In the genomic region with DNA sequence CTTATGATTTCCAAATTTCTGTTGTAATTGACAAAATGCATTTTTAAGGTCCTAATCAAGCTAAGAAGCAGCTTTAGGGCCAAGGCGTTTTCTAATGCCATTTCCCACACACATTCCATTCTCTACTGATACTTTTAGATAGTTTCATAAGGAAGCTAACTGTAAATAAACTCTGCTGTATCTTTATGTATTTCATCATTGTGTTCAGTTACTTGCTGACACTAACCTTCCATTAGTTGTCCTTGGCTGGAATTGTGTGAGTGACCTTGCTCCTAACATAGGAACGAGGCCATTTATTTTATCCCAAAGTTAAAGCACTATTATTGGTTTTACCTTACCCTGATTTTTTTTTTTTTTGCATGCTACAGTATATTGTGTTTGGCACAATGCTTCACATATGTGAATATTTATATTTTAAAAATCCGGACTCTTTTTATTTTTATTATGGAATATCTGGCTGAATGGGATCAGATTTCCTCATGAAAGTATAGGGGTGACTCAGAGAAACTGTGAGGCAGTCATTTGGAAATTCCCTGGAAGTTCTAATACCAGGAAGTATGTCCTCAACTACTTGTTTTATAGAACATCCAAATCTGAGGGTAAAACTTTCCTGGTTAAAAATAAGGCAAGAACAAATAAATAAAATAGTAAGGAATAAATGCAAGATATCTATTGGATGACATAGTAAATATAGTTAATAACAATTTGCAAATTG, we compare ENCODE assay signal across 16 cellular contexts.
A peak's percentile ranks its signal among the peaks of the same experiment; 100 is the strongest.
DNase-seq lines count a peak whose midpoint lies in the region; ATAC-seq, FAIRE-seq and TF ChIP-seq lines count a peak whose summit lies in the region.
"Had no signal": no experiment of that assay in that cellular context is flagged by ENCODE, and none has a peak within 500 bp of the region (broad histone marks: within the 10 kb centered on the region; RNA-seq: fewer than 3 reads in every experiment).

No MANE protein-coding gene starts in this region.

- ATAC-seq in A549 = peak in 1 of 2 experiments; percentile 48; a peak in 1 of 6 replicates
- peak; percentile 79 for ATAC-seq in IMR-90 (ENCODE audit: low read depth)
- ATAC-seq in CD8-positive, alpha-beta T cell = no peak
- ATAC-seq: esophagus mucosa, mucosa of descending colon had no signal

- POLR2A ChIA-PET in A549 (lab: Yijun Ruan, JAX) = no interaction called here
- POLR2A ChIA-PET in IMR-90 (lab: Charles Lee; ENCODE audit: unreplicated experiment) = no interaction called here
- POLR2A ChIA-PET in CD8-positive, alpha-beta T cell (lab: Charles Lee) = no interaction called here

- H3K4me1 ChIP-seq in A549 = peaks cover 8% of the 10 kb centered on the region; the same call in 1 of the 3 replicates
- no peaks in the 10 kb centered on the region for H3K4me1 ChIP-seq in IMR-90 (ENCODE audit: control insufficient read depth, insufficient read depth, low read length)
- H3K4me1 ChIP-seq in CD8-positive, alpha-beta T cell (ENCODE audit: insufficient read depth, low read length) = no peaks in the 10 kb centered on the region
- H3K4me1 ChIP-seq: parathyroid adenoma, suprapubic skin had no signal

- BruUV-seq in IMR-90 (replicated peaks; lab: Mats Ljungman, UMichigan) = no TSS peak

- peak; percentile 15 to 21 for DNase-seq in A549 (ENCODE audit: low read depth in 1 of 2, low spot score in 1 of 2)
- peak; percentile 81 for DNase-seq in IMR-90
- peak; percentile 39 to 66 for DNase-seq in cardiac fibroblast (ENCODE audit: low read depth in 2 of 2)
- peak; percentile 75 for DNase-seq in iris pigment epithelial cell (ENCODE audit: low read depth)
- DNase-seq in type B pancreatic cell (ENCODE audit: extremely low spot score, unreplicated experiment) = no peak
- no peak for DNase-seq in NCI-H187 (lab: John Stamatoyannopoulos, UW)
- DNase-seq in NK-92 (lab: John Stamatoyannopoulos, UW; ENCODE audit: unreplicated experiment) = no peak
- DNase-seq in CD8-positive, alpha-beta T cell = no peak
- DNase-seq: activated CD8-positive, alpha-beta memory T cell treated with anti-CD3 and anti-CD28 coated beads, Interleukin-2, amount 50 U/mL, for 48 hours; mucosa of descending colon; NCI-H1048; SW 1271 had no signal

- H3K4me3 Mint-ChIP-seq in type B pancreatic cell = no peak overlapping the region
- no peak overlapping the region for H3K4me3 Mint-ChIP-seq in CD8-positive, alpha-beta T cell
- H3K4me3 Mint-ChIP-seq: activated naive CD8-positive, alpha-beta T cell had no signal

- intact Hi-C loops in IMR-90 (cut with micrococcal nuclease) = no loop called here
- intact Hi-C loops in CD8-positive, alpha-beta T cell (cut with DNase I, micrococcal nuclease) = no loop called here

- no peaks in the 10 kb centered on the region for H3K9me1 ChIP-seq in IMR-90 (ENCODE audit: insufficient read depth, low read length)

- H3K27me3 ChIP-seq in IMR-90 (ENCODE audit: control insufficient read depth, insufficient read depth, low read length) = peaks cover 9% of the 10 kb centered on the region
- H3K27me3 ChIP-seq in CD8-positive, alpha-beta T cell (ENCODE audit: insufficient read depth, low read length) = no peaks in the 10 kb centered on the region
- H3K27me3 ChIP-seq: suprapubic skin had no signal

- no peaks in the 10 kb centered on the region for H3K4me1 Mint-ChIP-seq in type B pancreatic cell (ENCODE audit: unreplicated experiment)
- no peaks in the 10 kb centered on the region for H3K4me1 Mint-ChIP-seq in CD8-positive, alpha-beta T cell (ENCODE audit: low read depth)

- H3K4me2 ChIP-seq in A549 = peak overlapping the region; percentile 32; the same call in 2 of the 3 replicates
- no peak overlapping the region for H3K4me2 ChIP-seq in IMR-90 (ENCODE audit: low read depth, low read length)

- H3K27ac Mint-ChIP-seq in type B pancreatic cell = no peak overlapping the region
- H3K27ac Mint-ChIP-seq in CD8-positive, alpha-beta T cell = no peak overlapping the region
- H3K27ac Mint-ChIP-seq: activated naive CD8-positive, alpha-beta T cell had no signal

- no peak for FAIRE-seq in A549 (lab: Jason Lieb, UNC)

- no peak overlapping the region for H2BK5ac ChIP-seq in IMR-90 (ENCODE audit: low read depth, low read length, poor library complexity, severe bottlenecking)

- no peak overlapping the region for H2BK15ac ChIP-seq in IMR-90 (ENCODE audit: low read depth, low read length)

- no peak overlapping the region for H2BK120ac ChIP-seq in IMR-90 (ENCODE audit: low read depth, low read length)

- no peak for TF ChIP-seq CTCF in A549 (IDR thresholded peaks at IDR 0.05)
- no peak for TF ChIP-seq CTCF in IMR-90 (conservative IDR thresholded peaks at IDR 0.05; ENCODE audit: low read depth, low read length)
- TF ChIP-seq CTCF in cardiac fibroblast (IDR thresholded peaks at IDR 0.05; ENCODE audit: low read depth, low read length) = no peak
- TF ChIP-seq CTCF in type B pancreatic cell (conservative IDR thresholded peaks at IDR 0.05) = no peak
- no peak for TF ChIP-seq CTCF in CD8-positive, alpha-beta T cell (IDR thresholded peaks at IDR 0.05)

- no peaks in the 10 kb centered on the region for H3K9me3 Mint-ChIP-seq in type B pancreatic cell
- no peaks in the 10 kb centered on the region for H3K9me3 Mint-ChIP-seq in CD8-positive, alpha-beta T cell

- no peak for TF ChIP-seq EP300 in A549 (IDR thresholded peaks at IDR 0.05)

- H3K18ac ChIP-seq in IMR-90 (ENCODE audit: low read depth, low read length) = no peak overlapping the region

- no peak overlapping the region for H2AFZ ChIP-seq in IMR-90 (replicated peaks; ENCODE audit: low read length, poor library complexity)
- H2AFZ ChIP-seq: parathyroid adenoma had no signal

- H3K27me3 Mint-ChIP-seq in type B pancreatic cell = no peaks in the 10 kb centered on the region
- peaks cover 4% of the 10 kb centered on the region for H3K27me3 Mint-ChIP-seq in CD8-positive, alpha-beta T cell (ENCODE audit: low read depth)

- no peak overlapping the region for H2AK5ac ChIP-seq in IMR-90 (ENCODE audit: low read depth, low read length)

- H3K27ac ChIP-seq in A549 (no peak overlapping the region), IMR-90 (ENCODE audit: insufficient read depth, low read length) (no peak overlapping the region)
- H3K27ac ChIP-seq in CD8-positive, alpha-beta T cell (ENCODE audit: low read depth, low read length) = no peak overlapping the region
- H3K27ac ChIP-seq: parathyroid adenoma, suprapubic skin had no signal

- no peak overlapping the region for H2AK9ac ChIP-seq in IMR-90 (replicated peaks; ENCODE audit: low read depth, low read length, poor library complexity)

- H3K56ac ChIP-seq in IMR-90 (ENCODE audit: extremely low read depth, insufficient read depth, low read length) = no peak overlapping the region

- TF ChIP-seq POLR2A in A549 (IDR thresholded peaks at IDR 0.05; ENCODE audit: low read length) = no peak
- TF ChIP-seq POLR2A in IMR-90 (IDR thresholded peaks at IDR 0.05; ENCODE audit: low read depth, low read length) = no peak

- no peaks in the 10 kb centered on the region for H4K20me1 ChIP-seq in IMR-90 (ENCODE audit: insufficient read depth, low read length)

- no peaks in the 10 kb centered on the region for H3K36me3 Mint-ChIP-seq in type B pancreatic cell
- no peaks in the 10 kb centered on the region for H3K36me3 Mint-ChIP-seq in CD8-positive, alpha-beta T cell
- H3K36me3 Mint-ChIP-seq: activated naive CD8-positive, alpha-beta T cell had no signal

- H3K14ac ChIP-seq in IMR-90 (replicated peaks; ENCODE audit: low read depth, low read length) = no peak overlapping the region

- H2BK20ac ChIP-seq in IMR-90 (ENCODE audit: low read depth, low read length) = no peak overlapping the region

- no peak overlapping the region for H4K8ac ChIP-seq in IMR-90 (ENCODE audit: low read depth in 2 of 2, low read length in 2 of 2)

- no peak overlapping the region for H3K23ac ChIP-seq in IMR-90 (ENCODE audit: low read depth, low read length)

- CTCF ChIA-PET in A549 (lab: Yijun Ruan, JAX) = no interaction called here
- CTCF ChIA-PET in IMR-90 (lab: Yijun Ruan, JAX) = interaction anchor here (1.0 kb wide), 1 partner anchor 25 kb away, joined by 3 read pairs; no protein-coding TSS in a partner anchor
- CTCF ChIA-PET in CD8-positive, alpha-beta T cell (lab: Charles Lee) = no interaction called here

- no peak overlapping the region for H4K91ac ChIP-seq in IMR-90 (ENCODE audit: insufficient read depth, low read depth, low read length)

- 33% methylated on average over 3 of the region's 3 CpGs for WGBS in A549 (ENCODE audit: missing lambda C conversion rate)
- no CpG with 5 or more reads among the region's 3 CpGs for WGBS in IMR-90 (ENCODE audit: extremely low coverage in 2 of 2, insufficient read length in 1 of 2), 2 experiments

- no peak overlapping the region for H3K4ac ChIP-seq in IMR-90 (ENCODE audit: low read depth, low read length)

- dilution Hi-C loops in IMR-90 (cut with HindIII; ENCODE audit: low sequenced_read_pairs, unreplicated experiment) = no loop called here

- H3K9me3 ChIP-seq in A549 = no peaks in the 10 kb centered on the region
- no peaks in the 10 kb centered on the region for H3K9me3 ChIP-seq in IMR-90 (ENCODE audit: control insufficient read depth, insufficient read depth, low read length)
- no peaks in the 10 kb centered on the region for H3K9me3 ChIP-seq in CD8-positive, alpha-beta T cell (ENCODE audit: low read length)
- H3K9me3 ChIP-seq: mucosa of descending colon, suprapubic skin had no signal

- in situ Hi-C loops in IMR-90 (cut with MboI; ENCODE audit: low sequenced_read_pairs) = no loop called here

- H3K4me3 ChIP-seq in A549 (no peak overlapping the region), IMR-90 (ENCODE audit: insufficient read depth, low read depth, low read length) (no peak overlapping the region), cardiac fibroblast (replicated peaks in 1 of 2; ENCODE audit: low read depth in 2 of 2, low read length in 2 of 2) (no peak overlapping the region)
- no peak overlapping the region for H3K4me3 ChIP-seq in CD8-positive, alpha-beta T cell (ENCODE audit: low read depth, low read length)
- H3K4me3 ChIP-seq: mucosa of descending colon, suprapubic skin had no signal

- TF ChIP-seq RAD21 in A549 (conservative IDR thresholded peaks at IDR 0.05 in 1 of 2, IDR thresholded peaks at IDR 0.05 in 1 of 2) (no peak), IMR-90 (IDR thresholded peaks at IDR 0.05; ENCODE audit: low read length) (no peak)

- no peak overlapping the region for H4K5ac ChIP-seq in IMR-90 (ENCODE audit: low read depth, low read length)

- no peaks in the 10 kb centered on the region for H3K79me1 ChIP-seq in IMR-90 (ENCODE audit: low read depth in 1 of 2, low read length in 2 of 2)

- no peaks in the 10 kb centered on the region for H3K36me3 ChIP-seq in IMR-90 (ENCODE audit: control insufficient read depth, insufficient read depth, low read length)
- no peaks in the 10 kb centered on the region for H3K36me3 ChIP-seq in CD8-positive, alpha-beta T cell (ENCODE audit: insufficient read depth, low read length)
- H3K36me3 ChIP-seq: suprapubic skin had no signal

- H3K9ac ChIP-seq in IMR-90 (ENCODE audit: low read depth, low read length) = no peak overlapping the region
- H3K9ac ChIP-seq: parathyroid adenoma had no signal

TF ChIP-seq in A549, 52 proteins besides CTCF, POLR2A, EP300 and RAD21 (continues in another document):
- TF ChIP-seq EHMT2 (IDR thresholded peaks at IDR 0.05; ENCODE audit: low read depth) (no peak), FOSL2 (IDR thresholded peaks at IDR 0.05) (no peak), FOSL2 (CRISPR knock-in tag; IDR thresholded peaks at IDR 0.05) (peak; percentile 54; the same call in 1 of the 2 replicates)

Comparison
In these comparisons a context has a peak if more than half of its experiments do, and no peak if none do; other contexts are left out.
1. DNase-seq: peak in A549 (2 of 2), IMR-90 (single experiment), cardiac fibroblast (2 of 2) and iris pigment epithelial cell (single experiment); none in type B pancreatic cell (single experiment), NCI-H187 (0 of 2), NK-92 (single experiment) and CD8-positive, alpha-beta T cell (0 of 7).